ENCODE assay signal across 31 cellular contexts in the genomic region with DNA sequence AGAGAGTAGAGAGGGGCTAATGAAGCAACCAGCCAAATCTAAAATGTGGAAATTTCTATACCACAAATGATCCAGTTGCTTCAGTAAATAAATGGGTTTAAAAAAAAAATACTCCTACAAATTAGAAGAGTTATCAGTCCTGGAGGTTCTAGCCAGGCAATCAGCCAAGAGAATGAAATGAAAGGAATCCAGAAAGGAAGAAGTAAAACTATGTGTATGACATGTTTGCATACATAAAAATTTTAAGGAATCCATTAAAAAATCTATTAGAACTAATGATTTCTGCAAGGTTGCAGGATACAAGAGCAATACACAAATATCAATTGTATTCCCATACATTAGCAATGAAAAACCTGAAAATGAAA. TPM values are rescaled to one million over a fixed set of nuclear protein-coding genes. Genes with fewer than 3 reads are reported as not detected.
DNase-seq lines count a peak whose midpoint lies in the region; ATAC-seq, FAIRE-seq and TF ChIP-seq lines count a peak whose summit lies in the region.
"Had no signal": no experiment of that assay in that cellular context is flagged by ENCODE, and none has a peak within 500 bp of the region (broad histone marks: within the 10 kb centered on the region; RNA-seq: fewer than 3 reads in every experiment).

No MANE protein-coding gene starts in this region.

- no peak for FAIRE-seq in endothelial cell of umbilical vein (lab: Jason Lieb, UNC)

- H3K27me3 ChIP-seq in RWPE2 (ENCODE audit: insufficient read depth, poor library complexity, severe bottlenecking) = no peaks in the 10 kb centered on the region
- H3K27me3 ChIP-seq in endothelial cell of umbilical vein (ENCODE audit: control insufficient read depth in 2 of 2, insufficient read depth in 2 of 2, low read length in 2 of 2) = no peaks in the 10 kb centered on the region
- no peaks in the 10 kb centered on the region for H3K27me3 ChIP-seq in mucosa of rectum (ENCODE audit: control insufficient read depth in 2 of 2, insufficient read depth in 2 of 2, low read length in 2 of 2)
- H3K27me3 ChIP-seq: esophagus squamous epithelium, gastrocnemius medialis, upper lobe of right lung had no signal

- H3K36me3 ChIP-seq in RWPE2 (ENCODE audit: low read depth) (peaks cover 27% of the 10 kb centered on the region), endothelial cell of umbilical vein (ENCODE audit: control insufficient read depth in 2 of 2, extremely low read depth in 1 of 2, insufficient read depth in 2 of 2, low read length in 2 of 2) (peaks cover 5 to 15% of the 10 kb centered on the region in 2 experiments), mucosa of rectum (ENCODE audit: control insufficient read depth in 2 of 2, insufficient read depth in 2 of 2, low read length in 2 of 2) (peaks cover 3 to 6% of the 10 kb centered on the region in 2 donors)
- H3K36me3 ChIP-seq: gastrocnemius medialis, upper lobe of right lung had no signal

- CTCF ChIA-PET in endothelial cell of umbilical vein (lab: Charles Lee) = interaction anchor here (5.3 kb wide), 1 partner anchor 25 kb away, joined by 38 read pairs; no protein-coding TSS in a partner anchor

- H3K4me3 ChIP-seq in RWPE2 (ENCODE audit: severe bottlenecking) (no peak overlapping the region), endothelial cell of umbilical vein (replicated peaks in 1 of 3; ENCODE audit: insufficient read depth in 1 of 3, low read depth in 1 of 3, low read length in 3 of 3) (no peak overlapping the region), mucosa of rectum (ENCODE audit: low read length in 2 of 2) (no peak overlapping the region)
- H3K4me3 ChIP-seq: esophagus squamous epithelium, gastrocnemius medialis, skin epidermis, upper lobe of right lung had no signal

- no TSS peak for BruUV-seq in endothelial cell of umbilical vein (replicated peaks; lab: Mats Ljungman, UMichigan)

- dilution Hi-C loops in endothelial cell of umbilical vein (cut with MboI; ENCODE audit: extremely low pct_ligation_motif_present, low sequenced_read_pairs) = no loop called here

- H3K9me1 ChIP-seq in endothelial cell of umbilical vein (replicated peaks; ENCODE audit: control insufficient read depth, extremely low read depth, insufficient read depth, low read length) = no peaks in the 10 kb centered on the region

- H2AFZ ChIP-seq in endothelial cell of umbilical vein (ENCODE audit: low read depth, low read length) = no peak overlapping the region
- H2AFZ ChIP-seq: parathyroid adenoma had no signal

- TF ChIP-seq POLR2A in endothelial cell of umbilical vein (IDR thresholded peaks at IDR 0.05; ENCODE audit: low read depth, low read length) = no peak

- H3K4me1 ChIP-seq in RWPE2 (ENCODE audit: insufficient read depth, poor library complexity, severe bottlenecking) (peaks cover 30% of the 10 kb centered on the region), endothelial cell of umbilical vein (ENCODE audit: control insufficient read depth, extremely low read depth, insufficient read depth, low read length) (no peaks in the 10 kb centered on the region), mucosa of rectum (ENCODE audit: control insufficient read depth in 2 of 2, insufficient read depth in 2 of 2, low read length in 2 of 2) (peaks cover 33 to 53% of the 10 kb centered on the region in 2 donors)
- H3K4me1 ChIP-seq: gastrocnemius medialis, parathyroid adenoma, upper lobe of right lung had no signal

- no peaks in the 10 kb centered on the region for H4K20me1 ChIP-seq in endothelial cell of umbilical vein (replicated peaks; ENCODE audit: control insufficient read depth, extremely low read depth, insufficient read depth, low read length)

- H3K27ac ChIP-seq in RWPE2 (ENCODE audit: poor library complexity, severe bottlenecking) (peak overlapping the region; percentile 32), endothelial cell of umbilical vein (ENCODE audit: insufficient read depth, low read depth, low read length) (no peak overlapping the region), mucosa of rectum (ENCODE audit: low read depth in 2 of 2, low read length in 2 of 2) (peak overlapping the region; percentile 97 to 98)
- H3K27ac ChIP-seq: C4-2B, gastrocnemius medialis, parathyroid adenoma, upper lobe of right lung had no signal

- peak; percentile 62 for DNase-seq in EL
- DNase-seq in RWPE2 (ENCODE audit: low spot score) = no peak
- peak; percentile 36 for DNase-seq in endothelial cell of umbilical vein (ENCODE audit: low read depth, low spot score)
- DNase-seq in HK-2 (ENCODE audit: unreplicated experiment) = no peak
- DNase-seq in dermis blood vessel endothelial cell = no peak
- DNase-seq: activated CD4-positive, alpha-beta T cell treated with anti-CD3 and anti-CD28 coated beads, Interleukin-2, amount 10 ng/mL, durations not matched to agents 24 days and 14 days; activated effector memory CD4-positive, alpha-beta T cell treated with anti-CD3 and anti-CD28 coated beads, Interleukin-2, amount 50 U/mL, for 16 hours; activated T-cell treated with anti-CD3 and anti-CD28 coated beads, Interleukin-2, amount 50 U/mL, for 1 hour; anterior cingulate cortex; DMS79 treated with DMSO at 0.1 percent for 48 hours; esophagus squamous epithelium; gastrocnemius medialis; hypothalamus; immature natural killer cell; KG1; MM.1S; NCI-H1417; NCI-H2029; NK-92 treated with Interleukin-12 subunit alpha and Interleukin-12 subunit beta, amount 100 ng/mL, for 24 hours; SIG-M5; stimulated activated naive B cell treated with anti-CD40 and anti-IgM and Interleukin-4, amounts not matched to agents 10 μg/mL and 1 μg/mL and 100 μg/mL, for 72 hours; substantia nigra; upper lobe of right lung had no signal

- H3K9ac ChIP-seq in endothelial cell of umbilical vein (replicated peaks; ENCODE audit: extremely low read depth, insufficient read depth, low read length) (no peak overlapping the region), mucosa of rectum (ENCODE audit: low read depth in 1 of 2, low read length in 2 of 2) (peak overlapping the region in 1 of 2 donors; percentile 76)
- H3K9ac ChIP-seq: parathyroid adenoma had no signal

- H3K79me2 ChIP-seq in endothelial cell of umbilical vein (ENCODE audit: control insufficient read depth, insufficient read depth, low read length) = no peaks in the 10 kb centered on the region
- H3K79me2 ChIP-seq: parathyroid adenoma had no signal

- H3K9me3 ChIP-seq in RWPE2 (ENCODE audit: severe bottlenecking) (peaks cover 5% of the 10 kb centered on the region), endothelial cell of umbilical vein (replicated peaks; ENCODE audit: control insufficient read depth, insufficient read depth, low read length) (no peaks in the 10 kb centered on the region), mucosa of rectum (ENCODE audit: control insufficient read depth in 2 of 2, low read length in 2 of 2) (peaks cover 0 to 7% of the 10 kb centered on the region in 2 donors)
- H3K9me3 ChIP-seq: gastrocnemius medialis, upper lobe of right lung had no signal

- ATAC-seq in RWPE2 (ENCODE audit: low read depth) = no peak
- no peak for ATAC-seq in HG03280 (IDR thresholded peaks at IDR 0.05; ENCODE audit: unreplicated experiment)
- ATAC-seq in HG02852 (IDR thresholded peaks at IDR 0.05; ENCODE audit: unreplicated experiment) = no peak
- ATAC-seq: gastrocnemius medialis; stimulated activated naive B cell treated with anti-CD40 and anti-IgM and Interleukin-4, amounts not matched to agents 10 μg/mL and 1 μg/mL and 100 μg/mL, for 72 hours had no signal

- no peak for TF ChIP-seq CTCF in RWPE2 (IDR thresholded peaks at IDR 0.05; ENCODE audit: poor library complexity, severe bottlenecking)
- no peak for TF ChIP-seq CTCF in endothelial cell of umbilical vein (IDR thresholded peaks at IDR 0.05; ENCODE audit: extremely low read depth in 1 of 2, insufficient read depth in 1 of 2, low read depth in 1 of 2, low read length in 2 of 2)

- POLR2A ChIA-PET in endothelial cell of umbilical vein (lab: Charles Lee) = no interaction called here

- no peak overlapping the region for H3K4me2 ChIP-seq in endothelial cell of umbilical vein (ENCODE audit: insufficient read depth, low read length)

- intact Hi-C loops in endothelial cell of umbilical vein (cut with micrococcal nuclease) = loop anchor here (1.0 kb wide), 1 partner anchor 17 kb away; no protein-coding TSS in a partner anchor

TF ChIP-seq in endothelial cell of umbilical vein, 7 proteins besides CTCF, POLR2A, EP300 and RAD21 (continues in another document):
- no peak for TF ChIP-seq GATA2 (IDR thresholded peaks at IDR 0.05; ENCODE audit: insufficient read depth, insufficient read length, low read depth, low read length)

RNA-seq across cellular contexts. Expression of a gene that starts 9.6 kb away (rescaled TPM):
- total RNA-seq in endothelial cell of umbilical vein (0.42 TPM in 1 of 2 replicates, not detected in the other), dermis blood vessel endothelial cell (0.28 TPM in 1 of 2 replicates, not detected in the other)
- 0.21 and 0.43 TPM in 2 replicates for polyA plus RNA-seq in endothelial cell of umbilical vein
- 0.14 and 0.22 TPM in 2 replicates for polyA plus RNA-seq in endothelial cell of umbilical vein (2011; cell fraction: cytosol; rRNA removed)
- not detected in 2 replicates for polyA plus RNA-seq in endothelial cell of umbilical vein (2011; cell fraction: nucleus; rRNA removed)
- polyA plus RNA-seq in endothelial cell of umbilical vein (2012) = 0.27 and 0.64 TPM in 2 replicates
- not detected in 2 replicates for polyA minus RNA-seq in endothelial cell of umbilical vein
- not detected for polyA minus RNA-seq in endothelial cell of umbilical vein (2011; cell fraction: cytosol; rRNA and poly(A)+ RNA removed)
- not detected in 2 replicates for polyA minus RNA-seq in endothelial cell of umbilical vein (2011; cell fraction: nucleus; rRNA and poly(A)+ RNA removed)
- total RNA-seq: activated CD4-positive, alpha-beta T cell treated with anti-CD3 and anti-CD28 coated beads, Interleukin-2, amount 10 ng/mL, durations not matched to agents 24 days and 14 days; activated CD8-positive, alpha-beta memory T cell treated with anti-CD3 and anti-CD28 coated beads for 36 hours; dermis microvascular lymphatic vessel endothelial cell; gastrocnemius medialis; upper lobe of right lung had no signal
- polyA plus RNA-seq: immature natural killer cell had no signal

RNA-seq across cellular contexts. Expression of a gene that starts 28.9 kb away (rescaled TPM):
- total RNA-seq in endothelial cell of umbilical vein = 199 and 221 TPM in 2 replicates
- 177 and 190 TPM in 2 replicates for polyA plus RNA-seq in endothelial cell of umbilical vein
- polyA plus RNA-seq in endothelial cell of umbilical vein (2011; cell fraction: cytosol; rRNA removed) = 189 and 193 TPM in 2 replicates
- polyA plus RNA-seq in endothelial cell of umbilical vein (2011; cell fraction: nucleus; rRNA removed) = 268 and 281 TPM in 2 replicates
- 227 and 501 TPM in 2 replicates for polyA plus RNA-seq in endothelial cell of umbilical vein (2012)
- polyA minus RNA-seq in endothelial cell of umbilical vein = 193 and 209 TPM in 2 replicates
- not detected for polyA minus RNA-seq in endothelial cell of umbilical vein (2011; cell fraction: cytosol; rRNA and poly(A)+ RNA removed)
- polyA minus RNA-seq in endothelial cell of umbilical vein (2011; cell fraction: nucleus; rRNA and poly(A)+ RNA removed) = 83.8 and 94.2 TPM in 2 replicates
- total RNA-seq in dermis blood vessel endothelial cell = 4.1 and 6.8 TPM in 2 replicates
- total RNA-seq: activated CD8-positive, alpha-beta memory T cell treated with anti-CD3 and anti-CD28 coated beads for 36 hours had no signal

RNA-seq across cellular contexts. Expression of a gene that starts 34.7 kb away (rescaled TPM):
- 1.0 and 1.7 TPM in 2 replicates for total RNA-seq in endothelial cell of umbilical vein
- 0.68 and 1.0 TPM in 2 replicates for polyA plus RNA-seq in endothelial cell of umbilical vein
- 0.21 and 0.35 TPM in 2 replicates for polyA plus RNA-seq in endothelial cell of umbilical vein (2011; cell fraction: cytosol; rRNA removed)
- polyA plus RNA-seq in endothelial cell of umbilical vein (2011; cell fraction: nucleus; rRNA removed) = 0.08 and 0.22 TPM in 2 replicates
- 1.00 and 1.3 TPM in 2 replicates for polyA plus RNA-seq in endothelial cell of umbilical vein (2012)
- not detected in 2 replicates for polyA minus RNA-seq in endothelial cell of umbilical vein
- polyA minus RNA-seq in endothelial cell of umbilical vein (2011; cell fraction: cytosol; rRNA and poly(A)+ RNA removed) = 4.2 TPM
- polyA minus RNA-seq in endothelial cell of umbilical vein (2011; cell fraction: nucleus; rRNA and poly(A)+ RNA removed) = 0.24 and 0.53 TPM in 2 replicates
- total RNA-seq in dermis blood vessel endothelial cell = 0.14 and 0.34 TPM in 2 replicates

Comparison
In these comparisons a context has a peak if more than half of its experiments do, and no peak if none do; other contexts are left out.
1. DNase-seq: peak in EL (single experiment) and endothelial cell of umbilical vein (single experiment); none in RWPE2 (single experiment), HK-2 (single experiment) and dermis blood vessel endothelial cell (single experiment).
2. RNA of a gene that starts 28.9 kb away (total RNA-seq): 199 to 221 TPM in endothelial cell of umbilical vein; 4.1 to 6.8 TPM in dermis blood vessel endothelial cell; every median in the first group is over 10 times any median in the second.